ENCODE assay signal across 17 cellular contexts in the genomic region with DNA sequence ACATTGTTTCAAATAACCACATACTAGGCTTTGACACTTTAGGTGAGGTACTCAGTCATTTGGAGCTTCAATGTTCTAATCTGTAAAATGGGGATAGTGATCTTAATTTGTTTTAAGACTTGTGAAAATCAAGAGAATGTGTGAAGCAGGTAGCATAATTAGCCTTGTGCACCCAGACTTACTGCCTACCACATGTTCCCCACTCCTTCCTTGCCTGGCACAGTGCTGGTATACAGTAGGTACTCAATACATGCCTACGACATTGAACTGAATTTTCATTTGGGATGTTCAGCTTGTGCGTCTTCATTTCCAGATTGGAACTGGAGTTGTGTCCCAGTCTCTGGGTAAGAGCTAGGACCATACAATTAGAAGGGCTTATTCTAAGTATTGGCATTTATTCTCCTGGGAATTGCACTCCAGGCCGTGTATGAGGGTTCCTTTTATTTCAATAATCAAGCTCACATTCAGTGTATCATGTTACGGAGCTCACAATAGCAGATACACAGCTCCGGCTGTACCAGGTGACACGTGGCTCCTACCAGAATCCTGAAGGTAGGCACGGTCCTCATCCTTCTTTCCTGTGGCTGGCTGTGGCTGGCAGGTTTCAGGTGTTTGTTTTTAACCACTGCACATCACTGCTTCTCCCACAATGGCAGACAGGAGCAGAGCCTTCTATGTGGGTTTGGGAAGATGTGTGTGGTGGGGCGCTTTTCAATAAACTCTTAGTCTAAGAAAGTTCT.
DNase-seq lines count a peak whose midpoint lies in the region; ATAC-seq and TF ChIP-seq lines count a peak whose summit lies in the region.
"Had no signal": no experiment of that assay in that cellular context is flagged by ENCODE, and none has a peak within 500 bp of the region (broad histone marks: within the 10 kb centered on the region; RNA-seq: fewer than 3 reads in every experiment).

No MANE protein-coding gene starts in this region.

- H3K4me3 Mint-ChIP-seq in activated naive CD8-positive, alpha-beta T cell treated with anti-CD3 and anti-CD28 coated beads for 36 hours = no peak overlapping the region
- H3K4me3 Mint-ChIP-seq: activated CD4-positive, alpha-beta memory T cell treated with anti-CD3 and anti-CD28 coated beads for 36 hours; immature natural killer cell; T-helper 2 cell treated with Interferon-gamma antibody and Interleukin-4, amounts not matched to agents 5 μg/mL and 100 μg/mL, for 36 hours had no signal

- no peak overlapping the region for H2BK120ac ChIP-seq in trophoblast cell (ENCODE audit: insufficient read depth, low read length, poor library complexity)

- POLR2A ChIA-PET in HEK293 (lab: Yijun Ruan, JAX) = no interaction called here

- H3K27ac Mint-ChIP-seq in activated naive CD8-positive, alpha-beta T cell treated with anti-CD3 and anti-CD28 coated beads for 36 hours = no peak overlapping the region
- H3K27ac Mint-ChIP-seq: activated CD4-positive, alpha-beta memory T cell treated with anti-CD3 and anti-CD28 coated beads for 36 hours; immature natural killer cell; T-helper 2 cell treated with Interferon-gamma antibody and Interleukin-4, amounts not matched to agents 5 μg/mL and 100 μg/mL, for 36 hours had no signal

- H3K9me3 Mint-ChIP-seq in activated naive CD8-positive, alpha-beta T cell treated with anti-CD3 and anti-CD28 coated beads for 36 hours = no peaks in the 10 kb centered on the region
- H3K9me3 Mint-ChIP-seq: activated CD4-positive, alpha-beta memory T cell treated with anti-CD3 and anti-CD28 coated beads for 36 hours; immature natural killer cell; T-helper 2 cell treated with Interferon-gamma antibody and Interleukin-4, amounts not matched to agents 5 μg/mL and 100 μg/mL, for 36 hours had no signal

- peak; percentile 96 for DNase-seq in NCI-H1436 treated with DMSO at 0.1 percent for 48 hours (lab: John Stamatoyannopoulos, UW)
- peak; percentile 81 for DNase-seq in NCI-H510A (lab: John Stamatoyannopoulos, UW)
- DNase-seq in trophoblast cell = no peak
- no peak for DNase-seq in activated naive CD8-positive, alpha-beta T cell treated with anti-CD3 and anti-CD28 coated beads for 36 hours
- no peak for DNase-seq in GDM1 (lab: John Stamatoyannopoulos, UW)
- DNase-seq: activated CD4-positive, alpha-beta memory T cell treated with anti-CD3 and anti-CD28 coated beads for 36 hours; amygdala; central memory CD4-positive, alpha-beta T cell; dorsolateral prefrontal cortex; EL; immature natural killer cell; NCI-H1930; NK-92 treated with Interleukin-12 subunit alpha and Interleukin-12 subunit beta, amount 100 ng/mL, for 24 hours; SK-N-SH had no signal

- H3K9ac ChIP-seq in trophoblast cell (ENCODE audit: low read length) = no peak overlapping the region
- H3K9ac ChIP-seq: SK-N-SH had no signal

- H2AFZ ChIP-seq in trophoblast cell (ENCODE audit: insufficient read depth, low read length, poor library complexity) = no peak overlapping the region

- H3K79me2 ChIP-seq in trophoblast cell (ENCODE audit: control insufficient read depth, insufficient read depth, low read length, poor library complexity) = no peaks in the 10 kb centered on the region

- no peak overlapping the region for H4K12ac ChIP-seq in trophoblast cell (ENCODE audit: low read depth, low read length)

- H4K91ac ChIP-seq in trophoblast cell (ENCODE audit: low read depth, low read length) = no peak overlapping the region

- H2BK5ac ChIP-seq in trophoblast cell (ENCODE audit: low read depth, low read length, poor library complexity) = no peak overlapping the region

- H4K8ac ChIP-seq in trophoblast cell (ENCODE audit: low read depth, low read length) = no peak overlapping the region

- peaks cover 2% of the 10 kb centered on the region; the same call in 1 of the 2 replicates for H3K4me1 ChIP-seq in HEK293 (ENCODE audit: control insufficient read depth, insufficient read depth, low read length)
- peaks cover 7 to 10% of the 10 kb centered on the region in 2 experiments for H3K4me1 ChIP-seq in trophoblast cell (ENCODE audit: control insufficient read depth in 1 of 2, insufficient read depth in 2 of 2, low read length in 2 of 2)

- no peaks in the 10 kb centered on the region for H3K9me3 ChIP-seq in HEK293 (ENCODE audit: control insufficient read depth, insufficient read depth, low read depth, low read length)
- H3K9me3 ChIP-seq in trophoblast cell (ENCODE audit: insufficient read depth, low read depth, low read length) = no peaks in the 10 kb centered on the region
- H3K9me3 ChIP-seq: SK-N-SH had no signal

- H3K23ac ChIP-seq in trophoblast cell (ENCODE audit: low read length) = no peak overlapping the region

- CTCF ChIA-PET in HEK293 (lab: Yijun Ruan, JAX) = interaction anchor here (1.0 to 1.4 kb wide), 2 partner anchors 16 to 81 kb away, joined by 3 read pairs; no protein-coding TSS in a partner anchor

- no peak overlapping the region for H3K18ac ChIP-seq in trophoblast cell (ENCODE audit: low read length)

- peak overlapping the region; percentile 41 for H2BK12ac ChIP-seq in trophoblast cell (ENCODE audit: low read length)

- H3K36me3 ChIP-seq in HEK293 (ENCODE audit: control insufficient read depth in 2 of 2, insufficient read depth in 1 of 2, low read length in 2 of 2) (no peaks in the 10 kb centered on the region), trophoblast cell (ENCODE audit: control insufficient read depth in 1 of 2, insufficient read depth in 2 of 2, low read length in 2 of 2) (no peaks in the 10 kb centered on the region)

- H3K4me3 ChIP-seq in HEK293 (ENCODE audit: low read depth, low read length) (no peak overlapping the region), trophoblast cell (ENCODE audit: low read depth, low read length) (no peak overlapping the region)
- H3K4me3 ChIP-seq: dorsolateral prefrontal cortex had no signal

- H3K27me3 ChIP-seq in trophoblast cell (ENCODE audit: insufficient read depth, low read length) = no peaks in the 10 kb centered on the region

- H3K4ac ChIP-seq in trophoblast cell (ENCODE audit: low read depth, low read length) = no peak overlapping the region

- no peak overlapping the region for H3K14ac ChIP-seq in trophoblast cell (ENCODE audit: low read length)

- H3K4me1 Mint-ChIP-seq in activated naive CD8-positive, alpha-beta T cell treated with anti-CD3 and anti-CD28 coated beads for 36 hours = peaks cover 15% of the 10 kb centered on the region
- H3K4me1 Mint-ChIP-seq: immature natural killer cell had no signal

- no peaks in the 10 kb centered on the region for H3K27me3 Mint-ChIP-seq in activated naive CD8-positive, alpha-beta T cell treated with anti-CD3 and anti-CD28 coated beads for 36 hours

- no peak overlapping the region for H2AK5ac ChIP-seq in trophoblast cell (ENCODE audit: low read length)

- no CpG with 5 or more reads among the region's 8 CpGs for WGBS in trophoblast cell (ENCODE audit: extremely low coverage, insufficient coverage, insufficient read length)

- no peaks in the 10 kb centered on the region for H3K36me3 Mint-ChIP-seq in activated naive CD8-positive, alpha-beta T cell treated with anti-CD3 and anti-CD28 coated beads for 36 hours
- H3K36me3 Mint-ChIP-seq: activated CD4-positive, alpha-beta memory T cell treated with anti-CD3 and anti-CD28 coated beads for 36 hours; immature natural killer cell had no signal

- H3K4me2 ChIP-seq in trophoblast cell (ENCODE audit: low read length) = no peak overlapping the region
- H3K4me2 ChIP-seq: SK-N-SH had no signal

- H3K79me1 ChIP-seq in trophoblast cell (ENCODE audit: low read length) = peaks cover 7% of the 10 kb centered on the region

- H3K27ac ChIP-seq in HEK293 (ENCODE audit: extremely low read depth, low read depth, low read length) (no peak overlapping the region), trophoblast cell (ENCODE audit: low read depth, low read length) (no peak overlapping the region)
- H3K27ac ChIP-seq: dorsolateral prefrontal cortex had no signal

- TF ChIP-seq CTCF in HEK293 (tag by site-specific recombination; IDR thresholded peaks at IDR 0.05) = no peak

- no peak for ATAC-seq in HG03139 (IDR thresholded peaks at IDR 0.05; ENCODE audit: unreplicated experiment)

TF ChIP-seq in HEK293, 187 proteins besides CTCF, POLR2A, EP300 and RAD21 (continues in another document):
- no peak for TF ChIP-seq ZNF133 (tag by site-specific recombination; IDR thresholded peaks at IDR 0.05)
- TF ChIP-seq, protein P1, sequence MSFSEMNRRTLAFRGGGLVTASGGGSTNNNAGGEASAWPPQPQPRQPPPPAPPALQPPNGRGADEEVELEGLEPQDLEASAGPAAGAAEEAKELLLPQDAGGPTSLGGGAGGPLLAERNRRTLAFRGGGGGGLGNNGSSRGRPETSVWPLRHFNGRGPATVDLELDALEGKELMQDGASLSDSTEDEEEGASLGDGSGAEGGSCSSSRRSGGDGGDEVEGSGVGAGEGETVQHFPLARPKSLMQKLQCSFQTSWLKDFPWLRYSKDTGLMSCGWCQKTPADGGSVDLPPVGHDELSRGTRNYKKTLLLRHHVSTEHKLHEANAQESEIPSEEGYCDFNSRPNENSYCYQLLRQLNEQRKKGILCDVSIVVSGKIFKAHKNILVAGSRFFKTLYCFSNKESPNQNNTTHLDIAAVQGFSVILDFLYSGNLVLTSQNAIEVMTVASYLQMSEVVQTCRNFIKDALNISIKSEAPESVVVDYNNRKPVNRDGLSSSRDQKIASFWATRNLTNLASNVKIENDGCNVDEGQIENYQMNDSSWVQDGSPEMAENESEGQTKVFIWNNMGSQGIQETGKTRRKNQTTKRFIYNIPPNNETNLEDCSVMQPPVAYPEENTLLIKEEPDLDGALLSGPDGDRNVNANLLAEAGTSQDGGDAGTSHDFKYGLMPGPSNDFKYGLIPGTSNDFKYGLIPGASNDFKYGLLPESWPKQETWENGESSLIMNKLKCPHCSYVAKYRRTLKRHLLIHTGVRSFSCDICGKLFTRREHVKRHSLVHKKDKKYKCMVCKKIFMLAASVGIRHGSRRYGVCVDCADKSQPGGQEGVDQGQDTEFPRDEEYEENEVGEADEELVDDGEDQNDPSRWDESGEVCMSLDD (tag by site-specific recombination; IDR thresholded peaks at IDR 0.05) = no peak
- peak; percentile 92 for TF ChIP-seq ZNF792 (tag by site-specific recombination; IDR thresholded peaks at IDR 0.05)

Comparison
In these comparisons a context has a peak if more than half of its experiments do, and no peak if none do; other contexts are left out.
1. DNase-seq: peak in NCI-H1436 treated with DMSO at 0.1 percent for 48 hours (single experiment) and NCI-H510A (single experiment); none in trophoblast cell (0 of 2), activated naive CD8-positive, alpha-beta T cell treated with anti-CD3 and anti-CD28 coated beads for 36 hours (single experiment) and GDM1 (single experiment).